9 cellular contexts compared by ENCODE assay signal in genomic region chr7:28955356-28955722, GRCh38. TPM values are rescaled to one million over a fixed set of nuclear protein-coding genes. Genes with fewer than 3 reads are reported as not detected.
A peak's percentile ranks its signal among the peaks of the same experiment; 100 is the strongest.
DNase-seq lines count a peak whose midpoint lies in the region; ATAC-seq, FAIRE-seq and TF ChIP-seq lines count a peak whose summit lies in the region.
"Had no signal": no experiment of that assay in that cellular context is flagged by ENCODE, and none has a peak within 500 bp of the region (broad histone marks: within the 10 kb centered on the region; RNA-seq: fewer than 3 reads in every experiment).

No MANE protein-coding gene starts in this region.

- peaks cover 16% of the 10 kb centered on the region for H3K27me3 ChIP-seq in iPS DF 6.9 (ENCODE audit: control insufficient read depth, insufficient read depth, low read length)
- no peaks in the 10 kb centered on the region for H3K27me3 ChIP-seq in parathyroid adenoma (ENCODE audit: control insufficient read depth, insufficient read depth, low read length)

- no peak for FAIRE-seq in A549 (lab: Jason Lieb, UNC)

- H3K79me2 ChIP-seq in parathyroid adenoma, result no peaks in the 10 kb centered on the region

- H3K27ac ChIP-seq in A549 (no peak overlapping the region), iPS DF 6.9 (ENCODE audit: low read length) (no peak overlapping the region), parathyroid adenoma (peak overlapping the region; percentile 70)

- H3K4me2 ChIP-seq in A549 (peak overlapping the region; percentile 96; the same call in 2 of the 3 replicates), parathyroid adenoma (ENCODE audit: low read length) (peak overlapping the region; percentile 83)

- CTCF ChIA-PET in A549 (lab: Yijun Ruan, JAX), result interaction anchor here (1.0 to 5.1 kb wide), 5 partner anchors 11 to 455 kb away, joined by 3 to 40 read pairs (median 16); no protein-coding TSS in a partner anchor

- no peak overlapping the region for H3K9ac ChIP-seq in parathyroid adenoma

- H3K36me3 ChIP-seq in iPS DF 6.9 (ENCODE audit: control insufficient read depth, insufficient read depth, low read length) (no peaks in the 10 kb centered on the region), parathyroid adenoma (ENCODE audit: control insufficient read depth, insufficient read depth, low read length) (no peaks in the 10 kb centered on the region)

- H3K4me3 ChIP-seq in A549, result peak overlapping the region; percentile 47; the same call in 1 of the 3 replicates
- H3K4me3 ChIP-seq in iPS DF 6.9 (ENCODE audit: low read length), result peak overlapping the region; percentile 45; the same call in 1 of the 2 replicates
- peak overlapping the region; percentile 67 for H3K4me3 ChIP-seq in parathyroid adenoma (ENCODE audit: low read depth, low read length)

- POLR2A ChIA-PET in A549 (lab: Yijun Ruan, JAX), result no interaction called here

- DNase-seq in A549 (ENCODE audit: low read depth in 1 of 2, low spot score in 1 of 2), result no peak
- peak; percentile 48 for DNase-seq in NCI-H69 (lab: John Stamatoyannopoulos, UW)
- DNase-seq in iPS DF 6.9 (ENCODE audit: low read depth, low spot score), result no peak
- no peak for DNase-seq in NCI-H510A (lab: John Stamatoyannopoulos, UW)
- DNase-seq in NCI-H524 (lab: John Stamatoyannopoulos, UW), result no peak
- DNase-seq in T-helper 2 cell, result no peak
- DNase-seq: amniotic stem cell had no signal

- ATAC-seq in A549 (no peak), HG02623 (IDR thresholded peaks at IDR 0.05; ENCODE audit: unreplicated experiment) (no peak)

- H3K9me3 ChIP-seq in A549 (no peaks in the 10 kb centered on the region), iPS DF 6.9 (ENCODE audit: control insufficient read depth, insufficient read depth, low read length) (no peaks in the 10 kb centered on the region), parathyroid adenoma (ENCODE audit: control insufficient read depth, low read length) (no peaks in the 10 kb centered on the region)

- WGBS in A549 (ENCODE audit: missing lambda C conversion rate), result 83% methylated on average over 20 of the region's 22 CpGs
- no CpG with 5 or more reads among the region's 22 CpGs for WGBS in iPS DF 6.9 (ENCODE audit: insufficient coverage, insufficient read length)

- no peak for TF ChIP-seq RAD21 in A549 (conservative IDR thresholded peaks at IDR 0.05 in 1 of 2, IDR thresholded peaks at IDR 0.05 in 1 of 2)

- no peak for TF ChIP-seq EP300 in A549 (IDR thresholded peaks at IDR 0.05)

- H3K4me1 ChIP-seq in A549 (peaks cover 4% of the 10 kb centered on the region; the same call in 2 of the 3 replicates), iPS DF 6.9 (ENCODE audit: control insufficient read depth, insufficient read depth, low read length) (peaks cover 2% of the 10 kb centered on the region), parathyroid adenoma (no peaks in the 10 kb centered on the region)

- no peak for TF ChIP-seq POLR2A in A549 (IDR thresholded peaks at IDR 0.05; ENCODE audit: low read length)

- H2AFZ ChIP-seq in parathyroid adenoma, result peak overlapping the region; percentile 97

- TF ChIP-seq CTCF in A549 (IDR thresholded peaks at IDR 0.05), result no peak
- TF ChIP-seq CTCF in parathyroid adenoma (IDR thresholded peaks at IDR 0.05), result no peak

TF ChIP-seq in A549, 52 proteins besides CTCF, POLR2A, EP300 and RAD21:
- no peak for TF ChIP-seq ZSCAN20 (CRISPR knock-in tag; IDR thresholded peaks at IDR 0.05)

RNA-seq across cellular contexts. Expression of gene TRIL, which starts 2.8 kb away (rescaled TPM):
- polyA plus RNA-seq in A549 (2011; rRNA removed) (not detected in 2 replicates), A549 (2017; fragmentation: RNase III; extraction: RNeasy Plus Mini Kit Qiagen cat#74134 plus additional on column Dnase treatment) (not detected in 3 replicates)
- polyA plus RNA-seq in A549 (2012; cell fraction: cytosol; rRNA removed), result not detected in 2 replicates
- polyA plus RNA-seq in A549 (2012; cell fraction: nucleus; rRNA removed), result not detected in 2 replicates
- polyA minus RNA-seq in A549 (2011; rRNA and poly(A)+ RNA removed), result not detected in 2 replicates
